ENCODE assay signal across 10 cellular contexts in genomic region chr11:126348806-126349582, GRCh38. TPM values are rescaled to one million over a fixed set of nuclear protein-coding genes. Genes with fewer than 3 reads are reported as not detected.
DNase-seq lines count a peak whose midpoint lies in the region; ATAC-seq lines count a peak whose summit lies in the region.
"Had no signal": no experiment of that assay in that cellular context is flagged by ENCODE, and none has a peak within 500 bp of the region (broad histone marks: within the 10 kb centered on the region; RNA-seq: fewer than 3 reads in every experiment).

No MANE protein-coding gene starts in this region.

- no peak overlapping the region for H3K9ac ChIP-seq in rectal smooth muscle tissue (ENCODE audit: low read length)

- H3K4me1 ChIP-seq in rectal smooth muscle tissue (ENCODE audit: control insufficient read depth, insufficient read depth, low read length), result peaks cover 21% of the 10 kb centered on the region

- peak overlapping the region; percentile 62 for H3K27ac ChIP-seq in rectal smooth muscle tissue (ENCODE audit: low read depth, low read length)

- no peaks in the 10 kb centered on the region for H3K27me3 Mint-ChIP-seq in activated T-helper 1 cell treated with anti-CD3 and anti-CD28 coated beads, Interleukin-12 subunit alpha, Interleukin-12 subunit beta, Interleukin-2, Interleukin-4 antibody, amounts not matched to agents 30 ng/mL and 10 ng/mL and 1 ng/mL, durations not matched to agents 14 hours and 24 hours and 36 hours (ENCODE audit: insufficient read depth)
- H3K27me3 Mint-ChIP-seq: stimulated activated memory B cell treated with anti-CD40 and anti-IgM and Interleukin-4, amounts not matched to agents 10 μg/mL and 1 μg/mL and 100 μg/mL, for 72 hours had no signal

- H3K4me1 Mint-ChIP-seq in activated T-helper 1 cell treated with anti-CD3 and anti-CD28 coated beads, Interleukin-12 subunit alpha, Interleukin-12 subunit beta, Interleukin-2, Interleukin-4 antibody, amounts not matched to agents 30 ng/mL and 10 ng/mL and 1 ng/mL, durations not matched to agents 14 hours and 24 hours and 36 hours (ENCODE audit: low read depth), result peaks cover 54% of the 10 kb centered on the region

- no peaks in the 10 kb centered on the region for H3K27me3 ChIP-seq in rectal smooth muscle tissue (ENCODE audit: control insufficient read depth, insufficient read depth, low read length)

- peak overlapping the region; percentile 19 for H3K27ac Mint-ChIP-seq in activated T-helper 1 cell treated with anti-CD3 and anti-CD28 coated beads, Interleukin-12 subunit alpha, Interleukin-12 subunit beta, Interleukin-2, Interleukin-4 antibody, amounts not matched to agents 30 ng/mL and 10 ng/mL and 1 ng/mL, durations not matched to agents 14 hours and 24 hours and 36 hours
- H3K27ac Mint-ChIP-seq: stimulated activated memory B cell treated with anti-CD40 and anti-IgM and Interleukin-4, amounts not matched to agents 10 μg/mL and 1 μg/mL and 100 μg/mL, for 72 hours had no signal

- intact Hi-C loops in activated T-helper 1 cell treated with anti-CD3 and anti-CD28 coated beads, Interleukin-12 subunit alpha, Interleukin-12 subunit beta, Interleukin-2, Interleukin-4 antibody, amounts not matched to agents 30 ng/mL and 10 ng/mL and 1 ng/mL, durations not matched to agents 14 hours and 24 hours and 36 hours (cut with micrococcal nuclease), result no loop called here
- intact Hi-C loops in cardiac septum (cut with DNase I), result loop anchor here (5.0 kb wide), 1 partner anchor 37 kb away; no protein-coding TSS in a partner anchor

- no peak overlapping the region for H3K4me3 ChIP-seq in rectal smooth muscle tissue (ENCODE audit: low read length)

- H3K4me3 Mint-ChIP-seq in activated T-helper 1 cell treated with anti-CD3 and anti-CD28 coated beads, Interleukin-12 subunit alpha, Interleukin-12 subunit beta, Interleukin-2, Interleukin-4 antibody, amounts not matched to agents 30 ng/mL and 10 ng/mL and 1 ng/mL, durations not matched to agents 14 hours and 24 hours and 36 hours, result no peak overlapping the region
- H3K4me3 Mint-ChIP-seq: stimulated activated memory B cell treated with anti-CD40 and anti-IgM and Interleukin-4, amounts not matched to agents 10 μg/mL and 1 μg/mL and 100 μg/mL, for 72 hours had no signal

- ATAC-seq in GM19035 (IDR thresholded peaks at IDR 0.05; ENCODE audit: unreplicated experiment), result no peak
- no peak for ATAC-seq in GM21381 (IDR thresholded peaks at IDR 0.05; ENCODE audit: unreplicated experiment)
- ATAC-seq: stimulated activated memory B cell treated with anti-CD40 and anti-IgM and Interleukin-4, amounts not matched to agents 10 μg/mL and 1 μg/mL and 100 μg/mL, for 72 hours had no signal

- no peaks in the 10 kb centered on the region for H3K36me3 ChIP-seq in rectal smooth muscle tissue (ENCODE audit: control insufficient read depth, insufficient read depth, low read length)

- no peaks in the 10 kb centered on the region for H3K9me3 Mint-ChIP-seq in activated T-helper 1 cell treated with anti-CD3 and anti-CD28 coated beads, Interleukin-12 subunit alpha, Interleukin-12 subunit beta, Interleukin-2, Interleukin-4 antibody, amounts not matched to agents 30 ng/mL and 10 ng/mL and 1 ng/mL, durations not matched to agents 14 hours and 24 hours and 36 hours
- H3K9me3 Mint-ChIP-seq: stimulated activated memory B cell treated with anti-CD40 and anti-IgM and Interleukin-4, amounts not matched to agents 10 μg/mL and 1 μg/mL and 100 μg/mL, for 72 hours had no signal

- H3K36me3 Mint-ChIP-seq in activated T-helper 1 cell treated with anti-CD3 and anti-CD28 coated beads, Interleukin-12 subunit alpha, Interleukin-12 subunit beta, Interleukin-2, Interleukin-4 antibody, amounts not matched to agents 30 ng/mL and 10 ng/mL and 1 ng/mL, durations not matched to agents 14 hours and 24 hours and 36 hours (ENCODE audit: low read depth), result peaks cover 22% of the 10 kb centered on the region

- DNase-seq in Daoy (ENCODE audit: low read depth), result peak; percentile 47
- no peak for DNase-seq in activated T-helper 1 cell treated with anti-CD3 and anti-CD28 coated beads, Interleukin-12 subunit alpha, Interleukin-12 subunit beta, Interleukin-2, Interleukin-4 antibody, amounts not matched to agents 30 ng/mL and 10 ng/mL and 1 ng/mL, durations not matched to agents 14 hours and 24 hours and 36 hours (ENCODE audit: low spot score)
- peak; percentile 79 for DNase-seq in cardiac septum (ENCODE audit: low spot score)
- no peak for DNase-seq in UCSD-AML1 (lab: John Stamatoyannopoulos, UW; ENCODE audit: unreplicated experiment)
- DNase-seq in NCI-H2029 (lab: John Stamatoyannopoulos, UW), result no peak
- DNase-seq: activated naive CD4-positive, alpha-beta T cell treated with anti-CD3 and anti-CD28 coated beads, Interleukin-2, amount 50 U/mL, for 16 hours had no signal

RNA-seq across cellular contexts. Expression of gene ST3GAL4, which starts 6.5 kb away (rescaled TPM):
- 24.2 and 30.4 TPM in 2 replicates for total RNA-seq in Daoy (2014; rRNA removed; shearing (Covaris generic))
- total RNA-seq in activated T-helper 1 cell treated with anti-CD3 and anti-CD28 coated beads, Interleukin-12 subunit alpha, Interleukin-12 subunit beta, Interleukin-2, Interleukin-4 antibody, amounts not matched to agents 30 ng/mL and 10 ng/mL and 1 ng/mL, durations not matched to agents 14 hours and 24 hours and 36 hours, result 13.2 and 14.1 TPM in 2 replicates
- 55.1 TPM for total RNA-seq in cardiac septum

RNA-seq across cellular contexts. Expression of gene DCPS, which starts 45.1 kb away (rescaled TPM):
- total RNA-seq in Daoy (2014; rRNA removed; shearing (Covaris generic)), result 15.9 and 19.3 TPM in 2 replicates
- 40.4 and 40.5 TPM in 2 replicates for total RNA-seq in activated T-helper 1 cell treated with anti-CD3 and anti-CD28 coated beads, Interleukin-12 subunit alpha, Interleukin-12 subunit beta, Interleukin-2, Interleukin-4 antibody, amounts not matched to agents 30 ng/mL and 10 ng/mL and 1 ng/mL, durations not matched to agents 14 hours and 24 hours and 36 hours
- total RNA-seq in cardiac septum, result 9.9 TPM

Comparison
In these comparisons a context has a peak if more than half of its experiments do, and no peak if none do; other contexts are left out.
1. DNase-seq: peak in Daoy (single experiment) and cardiac septum (single experiment); none in activated T-helper 1 cell treated with anti-CD3 and anti-CD28 coated beads, Interleukin-12 subunit alpha, Interleukin-12 subunit beta, Interleukin-2, Interleukin-4 antibody, amounts not matched to agents 30 ng/mL and 10 ng/mL and 1 ng/mL, durations not matched to agents 14 hours and 24 hours and 36 hours (single experiment), UCSD-AML1 (single experiment) and NCI-H2029 (single experiment).